27 cellular contexts compared by ENCODE assay signal in genomic region chr16:4334724-4335495, GRCh38. TPM values are rescaled to one million over a fixed set of nuclear protein-coding genes. Genes with fewer than 3 reads are reported as not detected.
DNase-seq lines count a peak whose midpoint lies in the region; ATAC-seq, FAIRE-seq and TF ChIP-seq lines count a peak whose summit lies in the region.
"Had no signal": no experiment of that assay in that cellular context is flagged by ENCODE, and none has a peak within 500 bp of the region (broad histone marks: within the 10 kb centered on the region; RNA-seq: fewer than 3 reads in every experiment).

No MANE protein-coding gene starts in this region.

- H3K23ac ChIP-seq in H9 (ENCODE audit: insufficient read length, low read depth, low read length), result no peak overlapping the region

- H3K36me3 Mint-ChIP-seq in H9 (ENCODE audit: insufficient read depth in 1 of 3, low read depth in 3 of 3), result peaks cover 5 to 18% (median 15%) of the 10 kb centered on the region in 3 experiments

- H2BK12ac ChIP-seq in H9 (ENCODE audit: insufficient read length, low read depth, low read length), result no peak overlapping the region

- H4K8ac ChIP-seq in H9 (replicated peaks; ENCODE audit: insufficient read length, low read depth, low read length), result no peak overlapping the region

- intact Hi-C loops in K562 (cut with micrococcal nuclease), result no loop called here
- intact Hi-C loops in sigmoid colon (cut with DNase I), result loop anchor here (5.0 kb wide), 1 partner anchor 133 kb away; no protein-coding TSS in a partner anchor

- no peaks in the 10 kb centered on the region for H3K4me1 Mint-ChIP-seq in H9

- no peak overlapping the region for H3K4me3 Mint-ChIP-seq in H9

- H3K23me2 ChIP-seq in H9 (ENCODE audit: insufficient read length, low read depth, low read length, poor library complexity, severe bottlenecking), result no peaks in the 10 kb centered on the region

- H3K18ac ChIP-seq in H9 (ENCODE audit: insufficient read length, low read depth, low read length), result no peak overlapping the region

- H2BK20ac ChIP-seq in H9 (ENCODE audit: low read depth, low read length, poor library complexity, severe bottlenecking), result no peak overlapping the region

- H2BK15ac ChIP-seq in H9 (ENCODE audit: low read depth, low read length), result no peak overlapping the region

- H3K27me3 ChIP-seq in BLaER1 (no peaks in the 10 kb centered on the region), H9 (ENCODE audit: insufficient read depth, low read length) (no peaks in the 10 kb centered on the region), K562 (ENCODE audit: control insufficient read depth in 2 of 2, insufficient read depth in 2 of 2, low read length in 2 of 2) (no peaks in the 10 kb centered on the region), sigmoid colon (no peaks in the 10 kb centered on the region)
- H3K27me3 ChIP-seq: BLaER1 treated with 17β-estradiol and CSF1 and Interleukin-3, amounts not matched to agents 10 nM and 100 nM; SJCRH30 had no signal

- H4K91ac ChIP-seq in H9 (ENCODE audit: insufficient read length, low read depth, low read length), result no peak overlapping the region

- no peak for TF ChIP-seq EP300 in K562 (IDR thresholded peaks at IDR 0.05; ENCODE audit: low read length)
- no peak for TF ChIP-seq EP300 in sigmoid colon (IDR thresholded peaks at IDR 0.05)

- no peak for ATAC-seq in K562
- ATAC-seq in HG02571 (IDR thresholded peaks at IDR 0.05; ENCODE audit: unreplicated experiment), result no peak
- ATAC-seq in HG02870 (IDR thresholded peaks at IDR 0.05; ENCODE audit: unreplicated experiment), result no peak
- ATAC-seq: Panc1, SK-N-SH treated with all-trans-retinoic acid at 6 μM for 48 hours had no signal

- H3K4me1 ChIP-seq in BLaER1, result peaks cover 36% of the 10 kb centered on the region
- no peaks in the 10 kb centered on the region for H3K4me1 ChIP-seq in H9 (ENCODE audit: insufficient read depth, low read length)
- H3K4me1 ChIP-seq in K562 (replicated peaks in 1 of 2; ENCODE audit: control insufficient read depth in 2 of 2, insufficient read depth in 2 of 2, low read length in 2 of 2), result peaks cover 0 to 56% of the 10 kb centered on the region in 2 experiments; a peak in 2 of 5 replicates
- peaks cover 0 to 17% (median 12%) of the 10 kb centered on the region in 4 donors for H3K4me1 ChIP-seq in sigmoid colon
- H3K4me1 ChIP-seq: SJCRH30 had no signal

- H3K9me1 ChIP-seq in K562 (ENCODE audit: control insufficient read depth, insufficient read depth, low read length), result no peaks in the 10 kb centered on the region

- CTCF ChIA-PET in K562 (lab: Yijun Ruan, JAX; ENCODE audit: low intra/inter-chr PET ratio), result no interaction called here

- no peak overlapping the region for H2BK5ac ChIP-seq in H9 (ENCODE audit: insufficient read length, low read length)

- H3K4me3 ChIP-seq in BLaER1, result no peak overlapping the region
- H3K4me3 ChIP-seq in K562, result no peak overlapping the region
- H3K4me3 ChIP-seq in sigmoid colon, result no peak overlapping the region
- H3K4me3 ChIP-seq: BLaER1 treated with 17β-estradiol and CSF1 and Interleukin-3, amounts not matched to agents 10 nM and 100 nM; SJCRH30 had no signal

- no peaks in the 10 kb centered on the region for H3K79me1 ChIP-seq in H9 (ENCODE audit: insufficient read depth, low read depth, low read length, poor library complexity, severe bottlenecking)

- POLR2A ChIA-PET in K562 (lab: Yijun Ruan, JAX), result interaction anchor here (0.6 to 1.0 kb wide), 2 partner anchors 20 to 71 kb away, joined by 3 read pairs; no protein-coding TSS in a partner anchor

- H3K14ac ChIP-seq in H9 (ENCODE audit: insufficient read depth, low read length), result no peak overlapping the region

- H3K4me2 ChIP-seq in BLaER1 (no peak overlapping the region), H9 (ENCODE audit: insufficient read depth, insufficient read length, low read length) (no peak overlapping the region), K562 (ENCODE audit: insufficient read depth, low read length) (no peak overlapping the region)
- H3K4me2 ChIP-seq: BLaER1 treated with 17β-estradiol and CSF1 and Interleukin-3, amounts not matched to agents 10 nM and 100 nM had no signal

- TF ChIP-seq RAD21 in K562 (CRISPR knock-in tag; conservative IDR thresholded peaks at IDR 0.05 in 1 of 2, IDR thresholded peaks at IDR 0.05 in 1 of 2), result no peak

- H2BK120ac ChIP-seq in H9 (ENCODE audit: low read depth, low read length, poor library complexity, severe bottlenecking), result no peak overlapping the region

- FAIRE-seq in K562 (lab: Jason Lieb, UNC), result no peak
- FAIRE-seq: A204.1, GM12891, GM19239, H54 had no signal

- TF ChIP-seq CTCF in H9 (conservative IDR thresholded peaks at IDR 0.05) (no peak), K562 (IDR thresholded peaks at IDR 0.05 in 2 of 3, conservative IDR thresholded peaks at IDR 0.05 in 1 of 3; ENCODE audit: insufficient read depth in 2 of 3, low read depth in 1 of 3, low read length in 3 of 3) (no peak), sigmoid colon (IDR thresholded peaks at IDR 0.05) (no peak)

- H4K5ac ChIP-seq in H9 (ENCODE audit: insufficient read length, low read depth, low read length), result no peak overlapping the region

- in situ Hi-C loops in K562 (cut with MboI), result loop anchor here (5.0 kb wide), 1 partner anchor 48 kb away; no protein-coding TSS in a partner anchor

- H2AFZ ChIP-seq in H9 (ENCODE audit: low read length) (no peak overlapping the region), K562 (ENCODE audit: low read depth, low read length) (no peak overlapping the region)

- no peak overlapping the region for H3T11ph ChIP-seq in H9 (ENCODE audit: low read length)

- peak; percentile 36 for DNase-seq in H9
- no peak for DNase-seq in K562 (ENCODE audit: extremely low read depth in 1 of 4, low spot score in 3 of 4)
- peak; percentile 64 for DNase-seq in sigmoid colon
- DNase-seq in stimulated activated CD4-positive, alpha-beta T cell treated with anti-CD3 and anti-CD28 coated beads, Interleukin-4, amount 100 ng/mL, for 4 hours, result no peak
- DNase-seq: CD4-positive, alpha-beta memory T cell; COR-L47; GDM1; Karpas-422; NCI-H1092; NCI-H1417 treated with DMSO at 0.1 percent for 48 hours; NCI-H1694 treated with DMSO at 0.1 percent for 48 hours; NCI-H2081; NCI-H2227 treated with DMSO at 0.1 percent for 48 hours; NCI-H526 treated with DMSO at 0.1 percent for 48 hours; SJCRH30 had no signal

- WGBS in H9 (ENCODE audit: extremely low coverage, insufficient read length, low lambda C conversion rate), result no CpG with 5 or more reads among the region's 32 CpGs
- 86% methylated on average over 29 of the region's 32 CpGs for WGBS in K562 (ENCODE audit: insufficient coverage, low coverage, missing lambda C conversion rate)
- WGBS in sigmoid colon, 2 donors, result 74 to 86% methylated on average over 32 of the region's 32 CpGs

- no peak overlapping the region for H3K4ac ChIP-seq in H9 (ENCODE audit: low read depth, low read length)

- no peaks in the 10 kb centered on the region for H3K9me3 Mint-ChIP-seq in H9
- H3K9me3 Mint-ChIP-seq: CD4-positive, alpha-beta memory T cell had no signal

- peak overlapping the region in 1 of 3 experiments; percentile 40; a peak in 2 of 7 replicates for H3K27ac Mint-ChIP-seq in H9

- no peak for TF ChIP-seq POLR2A in K562 (conservative IDR thresholded peaks at IDR 0.05)
- no peak for TF ChIP-seq POLR2A in sigmoid colon (IDR thresholded peaks at IDR 0.05)

- BruUV-seq in K562 (replicated peaks; lab: Mats Ljungman, UMichigan), result no TSS peak

- no peaks in the 10 kb centered on the region for H3K79me2 ChIP-seq in H9 (ENCODE audit: insufficient read depth, low read length)
- no peaks in the 10 kb centered on the region for H3K79me2 ChIP-seq in K562 (ENCODE audit: control insufficient read depth, insufficient read depth, low read length)

- H3K27ac ChIP-seq in BLaER1, result no peak overlapping the region
- no peak overlapping the region for H3K27ac ChIP-seq in H9 (ENCODE audit: insufficient read length, low read depth, low read length)
- H3K27ac ChIP-seq in K562 (ENCODE audit: extremely low read depth, low read depth, low read length), result no peak overlapping the region
- no peak overlapping the region for H3K27ac ChIP-seq in sigmoid colon
- H3K27ac ChIP-seq: BLaER1 treated with 17β-estradiol and CSF1 and Interleukin-3, amounts not matched to agents 10 nM and 100 nM; HL-60; SJCRH30 had no signal

- peaks cover 91% of the 10 kb centered on the region for H4K20me1 ChIP-seq in BLaER1
- H4K20me1 ChIP-seq in H9 (ENCODE audit: control insufficient read depth, insufficient read depth, insufficient read length), result no peaks in the 10 kb centered on the region
- H4K20me1 ChIP-seq in K562 (replicated peaks; ENCODE audit: control insufficient read depth, insufficient read depth, low read length), result 0 out of 2 replicates have a peak, but pooled peaks cover 3% of the 10 kb centered on the region

- H3K56ac ChIP-seq in H9 (ENCODE audit: insufficient read length, low read depth, low read length), result no peak overlapping the region

- H3K36me3 ChIP-seq in BLaER1 (peaks cover 82% of the 10 kb centered on the region), K562 (ENCODE audit: control insufficient read depth, insufficient read depth, low read length) (peaks cover 41% of the 10 kb centered on the region; the same call in 2 of the 3 replicates), sigmoid colon (peaks cover 0 to 68% (median 24%) of the 10 kb centered on the region in 4 donors)

- H3K9me3 ChIP-seq in BLaER1 (no peaks in the 10 kb centered on the region), H9 (ENCODE audit: control insufficient read depth, low read depth, low read length) (no peaks in the 10 kb centered on the region), K562 (replicated peaks; ENCODE audit: control insufficient read depth, insufficient read depth, low read depth, low read length) (no peaks in the 10 kb centered on the region), sigmoid colon (no peaks in the 10 kb centered on the region)
- H3K9me3 ChIP-seq: BLaER1 treated with 17β-estradiol and CSF1 and Interleukin-3, amounts not matched to agents 10 nM and 100 nM; SJCRH30 had no signal

- H2AK5ac ChIP-seq in H9 (ENCODE audit: insufficient read length, low read length), result no peak overlapping the region

- no peaks in the 10 kb centered on the region for H3K27me3 Mint-ChIP-seq in H9 (ENCODE audit: low read depth)
- H3K27me3 Mint-ChIP-seq: CD4-positive, alpha-beta memory T cell had no signal

- H3K9ac ChIP-seq in BLaER1 (peak overlapping the region; percentile 26; the same call in 1 of the 2 replicates), H9 (ENCODE audit: extremely low read depth, insufficient read length, low read length) (no peak overlapping the region), K562 (ENCODE audit: insufficient read depth in 1 of 2, low read depth in 2 of 2, low read length in 2 of 2) (no peak overlapping the region)

RNA-seq across cellular contexts. Expression of gene PAM16, which starts 16.2 kb away (rescaled TPM):
- 80.4 and 81.8 TPM in 2 replicates for total RNA-seq in H9 (2021)
- 70.0 and 135 TPM in 2 replicates for total RNA-seq in K562 (2011; cell fraction: chromatin; rRNA removed; ENCODE audit: low replicate concordance)
- 74.5 and 92.1 TPM in 2 replicates for total RNA-seq in K562 (2011; cell fraction: nucleolus; rRNA removed)
- 76.8 and 107 TPM in 2 replicates for total RNA-seq in K562 (2011; cell fraction: nucleoplasm; rRNA removed)
- 173 and 213 TPM in 2 replicates for total RNA-seq in K562 (2014; rRNA removed)
- 32.6 and 38.7 TPM in 2 replicates for total RNA-seq in K562 (2014; rRNA removed; fragmentation: Illumina TruSeq; extraction: Trizol)
- 48.4 and 56.1 TPM in 2 replicates for total RNA-seq in K562 (2015; rRNA removed; fragmentation: Illumina TruSeq; extraction: Trizol)
- 123 and 150 TPM in 2 replicates for total RNA-seq in K562 (2021)
- 79.3 and 88.9 TPM in 2 replicates for polyA plus RNA-seq in K562 (2011; rRNA removed)
- 175 and 283 TPM in 2 replicates for polyA plus RNA-seq in K562 (2011; cell fraction: cytosol; rRNA removed)
- 85.0 and 101 TPM in 2 replicates for polyA plus RNA-seq in K562 (2011; cell fraction: nucleus; rRNA removed)
- 96.6 and 100 TPM in 2 replicates for polyA plus RNA-seq in K562 (2012)
- polyA plus RNA-seq in K562 (2014; fragmentation: Illumina TruSeq; extraction: Trizol), result 49.0 and 66.3 TPM in 2 replicates
- 10 to 100 TPM; 41.5 to 81.1 TPM for polyA plus RNA-seq in K562 (2014; fragmentation: Nextera tagmentation; extraction: Ambion mirVana)
- polyA plus RNA-seq in K562 (2014; rRNA removed), result 243 and 273 TPM in 2 replicates
- 10.6 and 11.8 TPM in 2 replicates for polyA minus RNA-seq in K562 (2011; rRNA and poly(A)+ RNA removed)
- polyA minus RNA-seq in K562 (2011; cell fraction: cytosol; rRNA and poly(A)+ RNA removed), result 19.8 and 22.7 TPM in 2 replicates
- 10.8 and 13.7 TPM in 2 replicates for polyA minus RNA-seq in K562 (2011; cell fraction: nucleus; rRNA and poly(A)+ RNA removed)
- 10 to 100 TPM; 36.7 to 52.7 (median 43.6) TPM for total RNA-seq in sigmoid colon
- polyA plus RNA-seq in sigmoid colon, result 10 to 100 TPM; 36.0 to 57.0 (median 49.0) TPM

RNA-seq across cellular contexts. Expression of gene GLIS2, which starts 19.0 kb away (rescaled TPM):
- total RNA-seq in H9 (2021), result 14.3 and 14.9 TPM in 2 replicates
- 2.1 and 6.1 TPM in 2 replicates for total RNA-seq in K562 (2011; cell fraction: chromatin; rRNA removed; ENCODE audit: low replicate concordance)
- total RNA-seq in K562 (2011; cell fraction: nucleolus; rRNA removed), result 3.8 and 4.2 TPM in 2 replicates
- 2.9 and 3.6 TPM in 2 replicates for total RNA-seq in K562 (2011; cell fraction: nucleoplasm; rRNA removed)
- total RNA-seq in K562 (2014; rRNA removed), result 0.91 and 1.4 TPM in 2 replicates
- 0.10 and 0.11 TPM in 2 replicates for total RNA-seq in K562 (2014; rRNA removed; fragmentation: Illumina TruSeq; extraction: Trizol)
- total RNA-seq in K562 (2015; rRNA removed; fragmentation: Illumina TruSeq; extraction: Trizol), result 0.33 and 0.68 TPM in 2 replicates
- total RNA-seq in K562 (2021), result 7.6 and 9.0 TPM in 2 replicates
- 0.57 and 1.0 TPM in 2 replicates for polyA plus RNA-seq in K562 (2011; rRNA removed)
- 1.0 and 2.2 TPM in 2 replicates for polyA plus RNA-seq in K562 (2011; cell fraction: cytosol; rRNA removed)
- polyA plus RNA-seq in K562 (2011; cell fraction: nucleus; rRNA removed), result 2.8 and 4.9 TPM in 2 replicates
- 6.8 and 7.9 TPM in 2 replicates for polyA plus RNA-seq in K562 (2012)
- polyA plus RNA-seq in K562 (2014; fragmentation: Illumina TruSeq; extraction: Trizol), result 2.2 and 5.8 TPM in 2 replicates
- under 1 TPM; 0.10 to 0.25 TPM for polyA plus RNA-seq in K562 (2014; fragmentation: Nextera tagmentation; extraction: Ambion mirVana)
- polyA plus RNA-seq in K562 (2014; rRNA removed), result 2.3 and 2.9 TPM in 2 replicates
- polyA minus RNA-seq in K562 (2011; rRNA and poly(A)+ RNA removed), result 0.27 and 0.32 TPM in 2 replicates
- polyA minus RNA-seq in K562 (2011; cell fraction: cytosol; rRNA and poly(A)+ RNA removed), result 3.3 and 4.6 TPM in 2 replicates
- polyA minus RNA-seq in K562 (2011; cell fraction: nucleus; rRNA and poly(A)+ RNA removed), result 1.00 and 1.1 TPM in 2 replicates
- total RNA-seq in sigmoid colon, result 10 to 100 TPM in 1 of 4 donors, 1 to 10 TPM in 3; 5.4 to 11.9 (median 5.7) TPM
- 1 to 10 TPM in 2 of 3 donors, under 1 TPM in 1; 0.69 to 4.0 (median 1.8) TPM for polyA plus RNA-seq in sigmoid colon
- polyA plus RNA-seq: CD4-positive, alpha-beta memory T cell had no signal

RNA-seq across cellular contexts. Expression of gene VASN, which starts 36.7 kb away (rescaled TPM):
- total RNA-seq in H9 (2021) (10.8 and 11.0 TPM in 2 replicates), K562 (2014; rRNA removed) (1.7 and 2.2 TPM in 2 replicates), K562 (2014; rRNA removed; fragmentation: Illumina TruSeq; extraction: Trizol) (0.06 and 0.07 TPM in 2 replicates), K562 (2015; rRNA removed; fragmentation: Illumina TruSeq; extraction: Trizol) (0.51 and 1.1 TPM in 2 replicates), K562 (2021) (2.4 and 2.5 TPM in 2 replicates), sigmoid colon (10 to 100 TPM in 1 of 4 donors, 1 to 10 TPM in 3; 7.1 to 10.2 (median 8.3) TPM)
- total RNA-seq in K562 (2011; cell fraction: chromatin; rRNA removed; ENCODE audit: low replicate concordance), result 1.2 and 9.8 TPM in 2 replicates
- total RNA-seq in K562 (2011; cell fraction: nucleolus; rRNA removed), result 10.1 and 15.2 TPM in 2 replicates
- total RNA-seq in K562 (2011; cell fraction: nucleoplasm; rRNA removed), result 3.7 and 5.7 TPM in 2 replicates
- polyA plus RNA-seq in K562 (2011; rRNA removed) (0.31 and 1.2 TPM in 2 replicates), K562 (2014; fragmentation: Illumina TruSeq; extraction: Trizol) (0.16 and 0.42 TPM in 2 replicates), K562 (2014; fragmentation: Nextera tagmentation; extraction: Ambion mirVana) (under 1 TPM in 1 of 2 experiments, not detected in 1; 0.01 TPM), K562 (2014; rRNA removed) (0.78 and 0.90 TPM in 2 replicates), sigmoid colon (1 to 10 TPM in 2 of 3 donors, under 1 TPM in 1; 0.46 to 4.2 (median 2.4) TPM)
- 0.78 and 3.2 TPM in 2 replicates for polyA plus RNA-seq in K562 (2011; cell fraction: cytosol; rRNA removed)
- polyA plus RNA-seq in K562 (2011; cell fraction: nucleus; rRNA removed), result 1.2 and 2.6 TPM in 2 replicates
- polyA plus RNA-seq in K562 (2012), result 2.9 and 6.1 TPM in 2 replicates
- 0.56 and 0.63 TPM in 2 replicates for polyA minus RNA-seq in K562 (2011; rRNA and poly(A)+ RNA removed)
- polyA minus RNA-seq in K562 (2011; cell fraction: cytosol; rRNA and poly(A)+ RNA removed), result 1.1 and 2.8 TPM in 2 replicates
- polyA minus RNA-seq in K562 (2011; cell fraction: nucleus; rRNA and poly(A)+ RNA removed), result 3.4 and 6.3 TPM in 2 replicates
- total RNA-seq: OCI-LY7 had no signal

Comparison
In these comparisons a context has a peak if more than half of its experiments do, and no peak if none do; other contexts are left out.
1. DNase-seq: peak in H9 (single experiment) and sigmoid colon (single experiment); none in K562 (0 of 4) and stimulated activated CD4-positive, alpha-beta T cell treated with anti-CD3 and anti-CD28 coated beads, Interleukin-4, amount 100 ng/mL, for 4 hours (0 of 2).